23 cellular contexts compared by ENCODE assay signal in the genomic region with DNA sequence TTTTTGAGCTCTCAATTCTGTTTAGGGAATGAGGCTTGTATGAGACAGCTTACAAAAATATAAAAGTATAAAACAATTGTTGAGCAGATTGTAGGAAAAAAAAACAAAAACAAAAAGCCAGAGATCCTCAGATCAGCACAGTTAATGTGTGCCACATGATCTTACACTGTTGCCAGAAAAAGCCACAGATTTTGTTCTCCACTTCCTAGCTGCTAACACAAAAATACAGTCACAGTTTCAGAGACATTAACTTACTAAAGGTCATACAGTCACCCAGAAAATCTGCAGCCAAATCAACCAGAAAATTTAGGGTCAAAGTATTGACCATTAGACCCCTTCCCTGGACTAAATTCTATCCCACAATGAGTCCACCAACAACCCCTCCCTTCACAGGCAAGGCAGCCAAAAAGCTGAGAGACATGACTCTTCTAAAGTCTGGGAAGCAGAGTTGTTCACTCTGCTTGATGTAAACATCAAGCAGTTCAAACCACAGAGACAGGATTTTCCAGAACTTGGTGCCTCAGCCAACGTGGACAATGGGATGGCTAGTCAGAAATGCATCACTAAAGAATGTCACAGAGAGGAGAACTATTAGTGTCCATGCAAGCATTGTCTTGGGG. TPM values are rescaled to one million over a fixed set of nuclear protein-coding genes. Genes with fewer than 3 reads are reported as not detected.
DNase-seq lines count a peak whose midpoint lies in the region; ATAC-seq and TF ChIP-seq lines count a peak whose summit lies in the region.
"Had no signal": no experiment of that assay in that cellular context is flagged by ENCODE, and none has a peak within 500 bp of the region (broad histone marks: within the 10 kb centered on the region; RNA-seq: fewer than 3 reads in every experiment).

No MANE protein-coding gene starts in this region.

- no peaks in the 10 kb centered on the region for H3K9me2 ChIP-seq in GM23248 (ENCODE audit: insufficient read depth)

- no peak overlapping the region for H3K4me3 ChIP-seq in GM23248
- no peak overlapping the region for H3K4me3 ChIP-seq in choroid plexus epithelial cell (ENCODE audit: low read depth, low read length)
- H3K4me3 ChIP-seq in aorta (ENCODE audit: low read length in 2 of 2): no peak overlapping the region
- no peak overlapping the region for H3K4me3 ChIP-seq in HAP-1
- H3K4me3 ChIP-seq: BLaER1 treated with 17β-estradiol and CSF1 and Interleukin-3, amounts not matched to agents 10 nM and 100 nM; esophagus squamous epithelium; PC-9 had no signal

- H3K27ac ChIP-seq in GM23248 (peak overlapping the region; percentile 66), aorta (ENCODE audit: low read depth in 1 of 2, low read length in 2 of 2) (no peak overlapping the region)
- H3K27ac ChIP-seq: BLaER1 treated with 17β-estradiol and CSF1 and Interleukin-3, amounts not matched to agents 10 nM and 100 nM; PC-9 had no signal

- peak overlapping the region; percentile 48 for H3K9ac ChIP-seq in GM23248
- H3K9ac ChIP-seq: BLaER1 treated with 17β-estradiol and CSF1 and Interleukin-3, amounts not matched to agents 10 nM and 100 nM had no signal

- in situ Hi-C loops in GM23248 (cut with MboI): no loop called here
- in situ Hi-C loops in HAP-1 (cut with MboI; ENCODE audit: low sequenced_read_pairs): no loop called here

- H3K4me2 ChIP-seq in GM23248 (ENCODE audit: unreplicated experiment): no peak overlapping the region
- H3K4me2 ChIP-seq: BLaER1 treated with 17β-estradiol and CSF1 and Interleukin-3, amounts not matched to agents 10 nM and 100 nM; PC-9 had no signal

- no peaks in the 10 kb centered on the region for H3K9me3 ChIP-seq in GM23248 (ENCODE audit: low read depth)
- H3K9me3 ChIP-seq in aorta (ENCODE audit: control insufficient read depth, low read length): no peaks in the 10 kb centered on the region
- no peaks in the 10 kb centered on the region for H3K9me3 ChIP-seq in HAP-1
- H3K9me3 ChIP-seq: esophagus squamous epithelium had no signal

- no peaks in the 10 kb centered on the region for H3K36me3 ChIP-seq in GM23248 (ENCODE audit: low read depth)
- H3K36me3 ChIP-seq in aorta (ENCODE audit: control insufficient read depth in 1 of 2, insufficient read depth in 2 of 2, low read length in 1 of 2): no peaks in the 10 kb centered on the region
- no peaks in the 10 kb centered on the region for H3K36me3 ChIP-seq in HAP-1 (replicated peaks)
- H3K36me3 ChIP-seq: BLaER1 treated with 17β-estradiol and CSF1 and Interleukin-3, amounts not matched to agents 10 nM and 100 nM; esophagus squamous epithelium had no signal

- peaks cover 7% of the 10 kb centered on the region; the same call in 1 of the 2 replicates for H3F3A ChIP-seq in GM23248 (ENCODE audit: insufficient read depth)

- peaks cover 12% of the 10 kb centered on the region for H3K27me3 ChIP-seq in GM23248 (replicated peaks; ENCODE audit: insufficient read depth)
- no peaks in the 10 kb centered on the region for H3K27me3 ChIP-seq in aorta (ENCODE audit: control insufficient read depth in 1 of 2, insufficient read depth in 2 of 2, low read length in 1 of 2)
- H3K27me3 ChIP-seq in HAP-1 (ENCODE audit: low read depth): 0 out of 2 replicates have a peak, but pooled peaks cover 2% of the 10 kb centered on the region
- H3K27me3 ChIP-seq: BLaER1 treated with 17β-estradiol and CSF1 and Interleukin-3, amounts not matched to agents 10 nM and 100 nM had no signal

- H3K79me2 ChIP-seq in GM23248 (ENCODE audit: insufficient read depth): no peaks in the 10 kb centered on the region

- no peaks in the 10 kb centered on the region for H4K20me1 ChIP-seq in GM23248 (ENCODE audit: insufficient read depth)
- H4K20me1 ChIP-seq: BLaER1 treated with 17β-estradiol and CSF1 and Interleukin-3, amounts not matched to agents 10 nM and 100 nM had no signal

- H3K4me1 ChIP-seq in GM23248 (ENCODE audit: insufficient read depth): peaks cover 12% of the 10 kb centered on the region
- no peaks in the 10 kb centered on the region for H3K4me1 ChIP-seq in aorta (ENCODE audit: control insufficient read depth in 1 of 2, insufficient read depth in 2 of 2, low read length in 2 of 2)
- no peaks in the 10 kb centered on the region for H3K4me1 ChIP-seq in HAP-1
- H3K4me1 ChIP-seq: BLaER1 treated with 17β-estradiol and CSF1 and Interleukin-3, amounts not matched to agents 10 nM and 100 nM; esophagus squamous epithelium had no signal

- 0 to 8% methylated on average over 1 of the region's 1 CpG for WGBS in GM23248 (ENCODE audit: low coverage in 1 of 2, low lambda C conversion rate in 2 of 2, missing lambda C conversion rate in 2 of 2), 2 experiments
- 3 to 6% methylated on average over 1 of the region's 1 CpG for WGBS in aorta, 2 donors

- intact Hi-C loops in aorta (cut with DNase I): no loop called here

- ATAC-seq in aorta (ENCODE audit: low FRiP score): peak; percentile 33
- ATAC-seq in stimulated activated naive CD8-positive, alpha-beta T cell treated with anti-CD3 and anti-CD28 coated beads, Interleukin-15, Interleukin-2, amounts not matched to agents 100 U/mL and 50 U/mL, for 24 hours: no peak
- ATAC-seq: activated CD8-positive, alpha-beta T cell treated with anti-CD3 and anti-CD28 coated beads, Interleukin-2, amount 10 ng/mL, durations not matched to agents 7 days and 5 days; right cardiac atrium had no signal

- no peak for TF ChIP-seq CTCF in choroid plexus epithelial cell (conservative IDR thresholded peaks at IDR 0.05; ENCODE audit: low read depth, low read length)

- 0 out of 2 replicates have a peak overlapping the region, but pooled peaks have one; percentile 8 for H2AFZ ChIP-seq in GM23248
- H2AFZ ChIP-seq: PC-9 had no signal

- peak; percentile 79 for DNase-seq in GM23248
- DNase-seq in choroid plexus epithelial cell (ENCODE audit: low read depth): peak; percentile 43
- peak; percentile 61 for DNase-seq in kidney tubule cell (ENCODE audit: low spot score)
- DNase-seq in aorta: no peak
- DNase-seq in stimulated activated naive CD8-positive, alpha-beta T cell treated with anti-CD3 and anti-CD28 coated beads, Interleukin-15, Interleukin-2, amounts not matched to agents 100 U/mL and 50 U/mL, for 24 hours: no peak
- no peak for DNase-seq in HAP-1 (ENCODE audit: low spot score in 2 of 2)
- no peak for DNase-seq in DMS53 treated with DMSO at 0.1 percent for 48 hours (lab: John Stamatoyannopoulos, UW; ENCODE audit: unreplicated experiment)
- DNase-seq: activated B cell treated with CpG ODN at 0.5 μM for 24 hours; activated CD8-positive, alpha-beta T cell treated with anti-CD3 and anti-CD28 coated beads, Interleukin-2, amount 10 ng/mL, durations not matched to agents 7 days and 5 days; activated T-cell treated with anti-CD3 and anti-CD28 coated beads, Interleukin-2, amount 50 U/mL, for 48 hours; esophagus squamous epithelium; Karpas-422; NCI-H1417 treated with DMSO at 0.1 percent for 48 hours; NCI-H2171 treated with DMSO at 0.1 percent for 48 hours; NCI-H774; nucleus accumbens; PC-9; right cardiac atrium had no signal

RNA-seq across cellular contexts. Expression of a gene that starts 59.2 kb away (rescaled TPM):
- 1.6 TPM in 1 of 2 replicates, not detected in the other for total RNA-seq in GM23248 (2014; rRNA removed; shearing (Covaris generic))
- polyA plus RNA-seq in GM23248 (2016; fragmentation: Nextera tagmentation; extraction: Ambion mirVana) (3.1 and 3.2 TPM in 2 replicates), aorta (1 to 10 TPM in 1 of 2 donors, under 1 TPM in 1; 0.74 to 6.1 TPM)
- not detected for total RNA-seq in aorta
- total RNA-seq: activated B cell treated with CpG ODN at 0.5 μM for 24 hours; activated CD8-positive, alpha-beta T cell treated with anti-CD3 and anti-CD28 coated beads, Interleukin-2, amount 10 ng/mL, durations not matched to agents 7 days and 5 days; bronchial epithelial cell; esophagus squamous epithelium; HT-29; PC-9; SK-MEL-5; T-helper 2 cell treated with Interferon-gamma antibody and Interleukin-4, amounts not matched to agents 100 ng/mL and 5 ng/mL, for 36 hours had no signal

Comparison
In these comparisons a context has a peak if more than half of its experiments do, and no peak if none do; other contexts are left out.
1. DNase-seq: peak in GM23248 (single experiment), choroid plexus epithelial cell (single experiment) and kidney tubule cell (single experiment); none in aorta (0 of 2), stimulated activated naive CD8-positive, alpha-beta T cell treated with anti-CD3 and anti-CD28 coated beads, Interleukin-15, Interleukin-2, amounts not matched to agents 100 U/mL and 50 U/mL, for 24 hours (single experiment), HAP-1 (0 of 2) and DMS53 treated with DMSO at 0.1 percent for 48 hours (single experiment).